In genomic region chr9:121029469-121029868, GRCh38 we compare ENCODE assay signal across 3 cellular contexts. TPM values are rescaled to one million over a fixed set of nuclear protein-coding genes. Genes with fewer than 3 reads are reported as not detected.
"Had no signal": no experiment of that assay in that cellular context is flagged by ENCODE, and none has a peak within 500 bp of the region (broad histone marks: within the 10 kb centered on the region; RNA-seq: fewer than 3 reads in every experiment).

No MANE protein-coding gene starts in this region.

- ATAC-seq: GM23338 had no signal

- H3K4me2 ChIP-seq: GM23338 had no signal

- H3K4me3 ChIP-seq: GM23338 had no signal

- H2AFZ ChIP-seq: GM23338 had no signal

- DNase-seq: H9, HCEC 1CT had no signal

RNA-seq across cellular contexts. Expression of gene C5, which starts 20.6 kb away (rescaled TPM):
- polyA plus RNA-seq: GM23338 had no signal
